1 cellular context compared by ENCODE assay signal in the genomic region with DNA sequence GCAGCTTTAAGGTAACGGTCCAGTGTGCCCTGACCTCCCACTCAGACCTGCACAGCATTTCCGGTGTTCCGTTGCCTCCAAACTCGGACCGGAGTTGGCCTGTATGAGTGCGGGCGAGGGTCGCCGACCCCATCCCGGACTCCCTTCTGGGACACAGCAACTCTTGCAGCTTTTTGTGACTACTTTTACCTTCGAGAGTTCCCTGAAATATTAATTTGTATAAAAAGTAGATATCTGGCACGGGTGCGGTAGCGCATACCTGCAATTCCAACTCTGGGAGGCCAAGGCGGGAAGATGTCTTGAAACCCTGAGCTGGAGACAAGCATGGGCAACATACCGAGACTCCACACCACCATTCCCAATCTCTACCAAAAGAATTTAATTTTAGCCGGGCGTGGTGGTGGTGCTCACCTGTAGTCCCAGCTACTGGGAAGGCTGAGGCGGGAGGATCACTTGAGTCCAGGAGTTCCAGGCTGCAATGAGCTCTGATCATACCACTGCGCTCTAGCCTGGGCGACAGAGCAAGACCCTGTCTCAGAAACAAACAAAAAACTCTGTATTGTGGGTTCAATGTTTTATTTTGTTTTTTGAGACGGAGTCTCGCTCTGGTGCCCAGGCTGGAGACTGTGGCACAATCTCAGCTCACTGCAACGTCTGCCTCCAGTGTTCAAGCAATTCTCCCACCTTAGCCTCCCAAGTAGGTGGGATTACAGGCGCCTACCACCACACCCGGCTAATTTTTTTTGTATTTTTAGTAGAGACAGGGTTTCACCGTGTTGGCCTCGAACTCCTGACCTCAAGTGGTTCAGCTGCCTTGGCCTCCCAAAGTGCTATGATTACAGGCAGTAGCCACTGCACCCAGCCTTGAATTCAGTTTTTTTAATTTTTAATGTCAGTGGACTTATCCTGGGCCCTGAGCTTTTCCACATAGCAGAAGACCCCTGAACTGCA.
TF ChIP-seq lines count a peak whose summit lies in the region.

No MANE protein-coding gene starts in this region.

TF ChIP-seq in A549, 52 proteins besides CTCF, POLR2A, EP300 and RAD21:
- TF ChIP-seq FOSB (CRISPR knock-in tag; IDR thresholded peaks at IDR 0.05) (no peak), RCOR1 (IDR thresholded peaks at IDR 0.05; ENCODE audit: low read depth, low read length) (no peak), ESRRA (IDR thresholded peaks at IDR 0.05; ENCODE audit: borderline replicate concordance, low read length) (no peak), RARB (CRISPR knock-in tag; IDR thresholded peaks at IDR 0.05) (no peak), MAFK (IDR thresholded peaks at IDR 0.05; ENCODE audit: partially characterized antibody) (no peak), JUNB (IDR thresholded peaks at IDR 0.05) (no peak), CHD4 (IDR thresholded peaks at IDR 0.05; ENCODE audit: borderline replicate concordance) (no peak)
